Comparison of ENCODE assay signal across 15 cellular contexts in genomic region chr10:23419201-23419600, GRCh38.
A peak's percentile ranks its signal among the peaks of the same experiment; 100 is the strongest.
DNase-seq lines count a peak whose midpoint lies in the region; ATAC-seq and TF ChIP-seq lines count a peak whose summit lies in the region.
"Had no signal": no experiment of that assay in that cellular context is flagged by ENCODE, and none has a peak within 500 bp of the region (broad histone marks: within the 10 kb centered on the region; RNA-seq: fewer than 3 reads in every experiment).

No MANE protein-coding gene starts in this region.

- H3K9me3 ChIP-seq in HUES6 (ENCODE audit: control insufficient read depth, insufficient read depth, low read depth, low read length) = no peaks in the 10 kb centered on the region
- H3K9me3 ChIP-seq in iPS-20b (ENCODE audit: insufficient read depth, low read depth, low read length) = no peaks in the 10 kb centered on the region
- no peaks in the 10 kb centered on the region for H3K9me3 ChIP-seq in parathyroid adenoma (ENCODE audit: control insufficient read depth, low read length)
- H3K9me3 ChIP-seq: BLaER1 had no signal

- H3K27me3 ChIP-seq in HUES6 (ENCODE audit: control insufficient read depth, insufficient read depth, low read length) = no peaks in the 10 kb centered on the region
- H3K27me3 ChIP-seq in iPS-20b (ENCODE audit: insufficient read depth, low read length) = no peaks in the 10 kb centered on the region
- no peaks in the 10 kb centered on the region for H3K27me3 ChIP-seq in parathyroid adenoma (ENCODE audit: control insufficient read depth, insufficient read depth, low read length)
- H3K27me3 ChIP-seq: BLaER1 had no signal

- H3K9ac ChIP-seq in HUES6 (ENCODE audit: low read length) (no peak overlapping the region), iPS-20b (ENCODE audit: low read depth, low read length) (peak overlapping the region; percentile 56; the same call in 1 of the 2 replicates), parathyroid adenoma (no peak overlapping the region)
- H3K9ac ChIP-seq: BLaER1 had no signal

- H3K4me1 ChIP-seq in HUES6 (ENCODE audit: control insufficient read depth, insufficient read depth, low read length) (peaks cover 20% of the 10 kb centered on the region), iPS-20b (ENCODE audit: insufficient read depth, low read length) (peaks cover 21% of the 10 kb centered on the region), parathyroid adenoma (peaks cover 19% of the 10 kb centered on the region)

- H3K79me2 ChIP-seq in parathyroid adenoma = no peaks in the 10 kb centered on the region

- ATAC-seq in GM21528 (IDR thresholded peaks at IDR 0.05; ENCODE audit: low FRiP score, unreplicated experiment) = no peak
- ATAC-seq: GM12878, K562 had no signal

- no peak for TF ChIP-seq CTCF in parathyroid adenoma (IDR thresholded peaks at IDR 0.05)

- peak overlapping the region; percentile 68; the same call in 1 of the 2 replicates for H3K27ac ChIP-seq in HUES6 (ENCODE audit: low read depth, low read length)
- peak overlapping the region; percentile 10 for H3K27ac ChIP-seq in iPS-20b (ENCODE audit: low read length)
- H3K27ac ChIP-seq in parathyroid adenoma = peak overlapping the region; percentile 91
- H3K27ac ChIP-seq: BLaER1, HL-60 had no signal

- peak overlapping the region; percentile 65 for H2AFZ ChIP-seq in parathyroid adenoma

- no peak overlapping the region for H3K4me2 ChIP-seq in parathyroid adenoma (ENCODE audit: low read length)
- H3K4me2 ChIP-seq: BLaER1 had no signal

- DNase-seq in DMS53 (lab: John Stamatoyannopoulos, UW) (peak; percentile 74), SHP77 (lab: John Stamatoyannopoulos, UW) (no peak), COLO668 (lab: John Stamatoyannopoulos, UW; ENCODE audit: unreplicated experiment) (no peak)
- DNase-seq: 8988T; AML-193; CD8-positive, alpha-beta memory T cell; DMS79 had no signal

- H3K36me3 ChIP-seq in HUES6 (ENCODE audit: control insufficient read depth, insufficient read depth, low read length) = no peaks in the 10 kb centered on the region
- H3K36me3 ChIP-seq in iPS-20b (ENCODE audit: insufficient read depth, low read depth, low read length) = no peaks in the 10 kb centered on the region
- H3K36me3 ChIP-seq in parathyroid adenoma (ENCODE audit: control insufficient read depth, insufficient read depth, low read length) = no peaks in the 10 kb centered on the region
- H3K36me3 ChIP-seq: BLaER1 had no signal

- H3K4me3 ChIP-seq in HUES6 (ENCODE audit: low read depth, low read length) (no peak overlapping the region), iPS-20b (ENCODE audit: low read length) (peak overlapping the region; percentile 25; the same call in 1 of the 2 replicates), parathyroid adenoma (ENCODE audit: low read depth, low read length) (no peak overlapping the region)
- H3K4me3 ChIP-seq: BLaER1, GM12878, K562 had no signal

Comparison
In these comparisons a context has a peak if more than half of its experiments do, and no peak if none do; other contexts are left out.
1. H3K27ac ChIP-seq: peak in every context shown above with its lines; median percentile 91 in parathyroid adenoma; 68 in HUES6; 10 in iPS-20b.